17 cellular contexts compared by ENCODE assay signal in the genomic region with DNA sequence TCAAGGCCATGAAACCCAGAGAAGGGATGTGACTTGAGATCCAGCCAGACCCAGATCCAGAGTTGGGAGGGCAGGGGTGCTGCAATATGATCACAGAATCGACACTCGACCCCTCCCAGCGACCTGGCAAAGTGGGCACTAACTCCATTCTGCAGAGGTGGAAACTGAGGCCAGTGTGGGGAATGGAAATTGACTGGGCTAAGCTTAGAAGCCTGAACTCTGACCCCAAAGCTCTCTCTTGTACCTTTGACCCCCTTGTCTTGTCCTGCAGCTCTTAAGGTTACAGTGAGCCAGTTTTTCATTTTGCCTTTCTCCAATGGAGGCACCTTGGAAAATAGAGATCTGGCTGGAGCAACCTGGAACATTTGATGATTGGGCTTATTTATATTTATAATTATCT.
"Had no signal": no experiment of that assay in that cellular context is flagged by ENCODE, and none has a peak within 500 bp of the region (broad histone marks: within the 10 kb centered on the region; RNA-seq: fewer than 3 reads in every experiment).

No MANE protein-coding gene starts in this region.

- H3K4me1 Mint-ChIP-seq: activated CD8-positive, alpha-beta memory T cell treated with anti-CD3 and anti-CD28 coated beads, Interleukin-2, amount 10 ng/mL, durations not matched to agents 7 days and 5 days; central memory CD8-positive, alpha-beta T cell had no signal

- H3K9me3 ChIP-seq: adrenal gland, left ventricle myocardium inferior had no signal

- H3K27ac ChIP-seq: left ventricle myocardium inferior, VCaP had no signal

- DNase-seq: activated CD8-positive, alpha-beta memory T cell treated with anti-CD3 and anti-CD28 coated beads, Interleukin-2, amount 10 ng/mL, durations not matched to agents 7 days and 5 days; activated effector memory CD4-positive, alpha-beta T cell treated with Interleukin-2 at 50 U/mL for 16 hours; effector memory CD4-positive, alpha-beta T cell; erythroblast; islet precursor cell; left ventricle myocardium inferior; mesenchymal stem cell; T-helper 1 cell had no signal

- H3K36me3 ChIP-seq: adrenal gland, left ventricle myocardium inferior had no signal

- H3K9me3 Mint-ChIP-seq: activated T-cell treated with anti-CD3 and anti-CD28 coated beads, Interleukin-2, amount 50 U/mL, for 24 hours; central memory CD8-positive, alpha-beta T cell; natural killer cell treated with Interleukin-12 subunit alpha and Interleukin-12 subunit beta and Interleukin-15 and Interleukin-18, amount 100 ng/mL, for 72 hours; type B pancreatic cell had no signal

- ATAC-seq: activated CD8-positive, alpha-beta memory T cell treated with anti-CD3 and anti-CD28 coated beads, Interleukin-2, amount 10 ng/mL, durations not matched to agents 7 days and 5 days; natural killer cell treated with Interleukin-12 subunit alpha and Interleukin-12 subunit beta and Interleukin-15 and Interleukin-18, amount 100 ng/mL, for 72 hours had no signal

- H3K4me3 Mint-ChIP-seq: activated CD4-positive, alpha-beta memory T cell treated with anti-CD3 and anti-CD28 coated beads for 36 hours; activated CD8-positive, alpha-beta memory T cell treated with anti-CD3 and anti-CD28 coated beads, Interleukin-2, amount 10 ng/mL, durations not matched to agents 7 days and 5 days; activated T-cell treated with anti-CD3 and anti-CD28 coated beads, Interleukin-2, amount 50 U/mL, for 24 hours; central memory CD8-positive, alpha-beta T cell; natural killer cell treated with Interleukin-12 subunit alpha and Interleukin-12 subunit beta and Interleukin-15 and Interleukin-18, amount 100 ng/mL, for 72 hours; stimulated activated naive CD8-positive, alpha-beta T cell treated with anti-CD3 and anti-CD28 coated beads, Interleukin-15, Interleukin-2, amounts not matched to agents 100 ng/mL and 50 ng/mL, for 24 hours; type B pancreatic cell had no signal

- H3K36me3 Mint-ChIP-seq: activated CD8-positive, alpha-beta memory T cell treated with anti-CD3 and anti-CD28 coated beads, Interleukin-2, amount 10 ng/mL, durations not matched to agents 7 days and 5 days; natural killer cell treated with Interleukin-12 subunit alpha and Interleukin-12 subunit beta and Interleukin-15 and Interleukin-18, amount 100 ng/mL, for 72 hours; type B pancreatic cell had no signal

- H3K4me3 ChIP-seq: adrenal gland, left ventricle myocardium inferior had no signal

- H3K27me3 ChIP-seq: adrenal gland had no signal

- H3K27me3 Mint-ChIP-seq: activated CD4-positive, alpha-beta memory T cell treated with anti-CD3 and anti-CD28 coated beads for 36 hours; activated T-cell treated with anti-CD3 and anti-CD28 coated beads, Interleukin-2, amount 50 U/mL, for 24 hours; central memory CD8-positive, alpha-beta T cell; natural killer cell treated with Interleukin-12 subunit alpha and Interleukin-12 subunit beta and Interleukin-15 and Interleukin-18, amount 100 ng/mL, for 72 hours; stimulated activated naive CD8-positive, alpha-beta T cell treated with anti-CD3 and anti-CD28 coated beads, Interleukin-15, Interleukin-2, amounts not matched to agents 100 ng/mL and 50 ng/mL, for 24 hours; type B pancreatic cell had no signal

- H3K27ac Mint-ChIP-seq: activated CD4-positive, alpha-beta memory T cell treated with anti-CD3 and anti-CD28 coated beads for 36 hours; activated CD8-positive, alpha-beta memory T cell treated with anti-CD3 and anti-CD28 coated beads, Interleukin-2, amount 10 ng/mL, durations not matched to agents 7 days and 5 days; activated T-cell treated with anti-CD3 and anti-CD28 coated beads, Interleukin-2, amount 50 U/mL, for 24 hours; natural killer cell treated with Interleukin-12 subunit alpha and Interleukin-12 subunit beta and Interleukin-15 and Interleukin-18, amount 100 ng/mL, for 72 hours; progenitor cell of endocrine pancreas; stimulated activated naive CD8-positive, alpha-beta T cell treated with anti-CD3 and anti-CD28 coated beads, Interleukin-15, Interleukin-2, amounts not matched to agents 100 ng/mL and 50 ng/mL, for 24 hours; type B pancreatic cell had no signal
